In the genomic region with DNA sequence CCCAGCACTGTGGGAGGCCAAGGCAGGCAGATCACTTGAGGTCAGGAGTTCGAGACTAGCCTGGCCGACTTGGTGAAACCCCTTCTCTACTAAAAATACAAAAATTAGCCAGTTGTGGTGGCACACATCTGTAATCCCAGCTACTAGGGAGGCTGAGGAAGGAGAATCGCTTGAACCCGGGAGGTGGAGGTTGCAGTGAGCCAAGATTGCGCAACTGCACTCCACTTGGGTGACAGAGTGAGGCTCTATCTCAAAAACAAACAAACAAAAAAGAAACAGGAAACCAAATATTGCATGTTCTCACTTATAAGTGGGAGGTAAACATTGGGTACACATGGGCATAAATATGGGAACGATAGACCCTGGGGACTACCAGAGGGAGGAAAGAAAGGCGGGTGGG, we compare ENCODE assay signal across 8 cellular contexts.
DNase-seq lines count a peak whose midpoint lies in the region; ATAC-seq, FAIRE-seq and TF ChIP-seq lines count a peak whose summit lies in the region.
"Not testable (repeated sequence)": the region's sequence is repeated elsewhere in the genome, so short reads cannot be mapped to it uniquely, and the experiment has no call there.

No MANE protein-coding gene starts in this region.

- H4K20me1 ChIP-seq in IMR-90 (ENCODE audit: insufficient read depth, low read length); K562 (replicated peaks; ENCODE audit: control insufficient read depth, insufficient read depth, low read length); H1 (replicated peaks in 1 of 2; ENCODE audit: control insufficient read depth in 1 of 2, insufficient read depth in 2 of 2, low read length in 2 of 2); HepG2 (ENCODE audit: insufficient read depth, low read length): not testable (repeated sequence)

- intact Hi-C loops in IMR-90 (cut with micrococcal nuclease); K562 (cut with micrococcal nuclease); HepG2 (cut with micrococcal nuclease; ENCODE audit: unreplicated experiment): not testable (repeated sequence)

- WGBS in A549 (ENCODE audit: missing lambda C conversion rate): 79% methylated on average over 7 of the region's 7 CpGs
- no CpG with 5 or more reads among the region's 7 CpGs for WGBS in IMR-90 (ENCODE audit: extremely low coverage in 2 of 2, insufficient read length in 1 of 2), 2 experiments
- 14% methylated on average over 5 of the region's 7 CpGs for WGBS in K562 (ENCODE audit: insufficient coverage, low coverage, missing lambda C conversion rate)
- WGBS in H1 (ENCODE audit: extremely low coverage in 1 of 2, insufficient coverage in 1 of 2, insufficient read length in 1 of 2, insufficient replicate concordance in 2 of 2, low coverage in 1 of 2, low lambda C conversion rate in 2 of 2, missing lambda C conversion rate in 1 of 2), 2 experiments: 88% methylated on average over 7 of the region's 7 CpGs; no CpG with 5 or more reads in 1 of the 2 experiments
- WGBS in HepG2 (ENCODE audit: low lambda C conversion rate): 46% methylated on average over 7 of the region's 7 CpGs

- H3K27me3 ChIP-seq in IMR-90 (ENCODE audit: control insufficient read depth, insufficient read depth, low read length); K562 (ENCODE audit: control insufficient read depth in 2 of 2, insufficient read depth in 2 of 2, low read length in 2 of 2); H1 (replicated peaks in 1 of 4; ENCODE audit: control insufficient read depth in 3 of 4, extremely low read depth in 1 of 4, insufficient read depth in 3 of 4, low read length in 3 of 4); HepG2 (ENCODE audit: control insufficient read depth in 1 of 2, insufficient read depth in 2 of 2, low read length in 2 of 2): not testable (repeated sequence)

- H2BK20ac ChIP-seq in IMR-90 (ENCODE audit: low read depth, low read length); H1 (ENCODE audit: low read length): not testable (repeated sequence)

- not testable (repeated sequence) for H2AFZ ChIP-seq in IMR-90 (replicated peaks; ENCODE audit: low read length, poor library complexity); K562 (ENCODE audit: low read depth, low read length); H1 (ENCODE audit: low read length); HepG2 (ENCODE audit: low read length)

- TF ChIP-seq POLR2A in A549 (IDR thresholded peaks at IDR 0.05; ENCODE audit: low read length); IMR-90 (IDR thresholded peaks at IDR 0.05; ENCODE audit: low read depth, low read length); K562 (conservative IDR thresholded peaks at IDR 0.05); H1 (IDR thresholded peaks at IDR 0.05; ENCODE audit: control extremely low read depth in 1 of 2, low read depth in 2 of 2, low read length in 2 of 2); HepG2 (IDR thresholded peaks at IDR 0.05; ENCODE audit: insufficient read depth in 1 of 2, low read depth in 2 of 2, low read length in 2 of 2): not testable (repeated sequence)

- POLR2A ChIA-PET in A549 (lab: Yijun Ruan, JAX); IMR-90 (lab: Charles Lee; ENCODE audit: unreplicated experiment); H1 (lab: Charles Lee; ENCODE audit: partially characterized antibody); HepG2 (lab: Yijun Ruan, JAX): not testable (repeated sequence)
- POLR2A ChIA-PET in K562 (lab: Yijun Ruan, JAX): interaction anchor here (0.6 kb wide), 1 partner anchor 18 kb away, joined by 3 read pairs; no protein-coding TSS in a partner anchor

- not testable (repeated sequence) for FAIRE-seq in A549 (lab: Jason Lieb, UNC); K562 (lab: Jason Lieb, UNC); H1 (lab: Jason Lieb, UNC); HepG2 (lab: Jason Lieb, UNC)
- FAIRE-seq in D721Med (lab: Jason Lieb, UNC): peak; percentile 29

- not testable (repeated sequence) for H3K9me3 ChIP-seq in A549; IMR-90 (ENCODE audit: control insufficient read depth, insufficient read depth, low read length); K562 (replicated peaks; ENCODE audit: control insufficient read depth, insufficient read depth, low read depth, low read length); H1 (ENCODE audit: insufficient read depth in 2 of 2, low read depth in 1 of 2, low read length in 1 of 2); HepG2 (ENCODE audit: low read length)

- not testable (repeated sequence) for H3K79me1 ChIP-seq in IMR-90 (ENCODE audit: low read depth in 1 of 2, low read length in 2 of 2); H1 (ENCODE audit: low read depth, low read length)

- in situ Hi-C loops in IMR-90 (cut with MboI; ENCODE audit: low sequenced_read_pairs); K562 (cut with MboI); HepG2 (cut with HindIII; ENCODE audit: extremely low pct_ligation_motif_present, low pct_unique_long_range_greater_than_20kb): not testable (repeated sequence)

- not testable (repeated sequence) for H3K4me2 ChIP-seq in A549; IMR-90 (ENCODE audit: low read depth, low read length); K562 (ENCODE audit: insufficient read depth, low read length); H1 (ENCODE audit: insufficient read depth in 1 of 2, low read depth in 2 of 2, low read length in 2 of 2); HepG2 (ENCODE audit: low read depth, low read length)

- not testable (repeated sequence) for H2BK120ac ChIP-seq in IMR-90 (ENCODE audit: low read depth, low read length); H1 (replicated peaks; ENCODE audit: low read depth, low read length)

- not testable (repeated sequence) for H3K36me3 ChIP-seq in IMR-90 (ENCODE audit: control insufficient read depth, insufficient read depth, low read length); K562 (ENCODE audit: control insufficient read depth, insufficient read depth, low read length); H1 (ENCODE audit: control insufficient read depth in 2 of 4, insufficient read depth in 4 of 4, low read length in 3 of 4); HepG2 (replicated peaks in 1 of 2; ENCODE audit: control insufficient read depth in 1 of 2, insufficient read depth in 2 of 2, low read length in 2 of 2)

- not testable (repeated sequence) for DNase-seq in A549 (ENCODE audit: low read depth in 1 of 2, low spot score in 1 of 2); D721Med (ENCODE audit: insufficient read length, low spot score); IMR-90; K562 (ENCODE audit: extremely low read depth in 1 of 4, low spot score in 3 of 4); H1 (ENCODE audit: low read depth in 1 of 2, low spot score in 2 of 2); HepG2 (ENCODE audit: low spot score)
- peak; percentile 29 for DNase-seq in DMS53 (lab: John Stamatoyannopoulos, UW)

- TF ChIP-seq RAD21 in A549 (conservative IDR thresholded peaks at IDR 0.05 in 1 of 2, IDR thresholded peaks at IDR 0.05 in 1 of 2); IMR-90 (IDR thresholded peaks at IDR 0.05; ENCODE audit: low read length); Ishikawa (IDR thresholded peaks at IDR 0.05; ENCODE audit: low read depth); K562 (CRISPR knock-in tag; conservative IDR thresholded peaks at IDR 0.05 in 1 of 2, IDR thresholded peaks at IDR 0.05 in 1 of 2); H1 (IDR thresholded peaks at IDR 0.05 in 1 of 2, conservative IDR thresholded peaks at IDR 0.05 in 1 of 2; ENCODE audit: low read depth in 2 of 2, low read length in 2 of 2); HepG2 (CRISPR knock-in tag; IDR thresholded peaks at IDR 0.05): not testable (repeated sequence)

- not testable (repeated sequence) for TF ChIP-seq EP300 in A549 (IDR thresholded peaks at IDR 0.05); Ishikawa (IDR thresholded peaks at IDR 0.05; ENCODE audit: borderline replicate concordance); K562 (IDR thresholded peaks at IDR 0.05; ENCODE audit: low read length); H1 (IDR thresholded peaks at IDR 0.05; ENCODE audit: borderline replicate concordance in 1 of 2, low read depth in 2 of 2, low read length in 2 of 2); HepG2 (IDR thresholded peaks at IDR 0.05; ENCODE audit: low read depth in 2 of 2, low read length in 2 of 2); HepG2 (CRISPR knock-in tag; IDR thresholded peaks at IDR 0.05; ENCODE audit: borderline replicate concordance)

- H4K5ac ChIP-seq in IMR-90 (ENCODE audit: low read depth, low read length); H1 (ENCODE audit: insufficient read length, low read depth, low read length): not testable (repeated sequence)

- H3K4ac ChIP-seq in IMR-90 (ENCODE audit: low read depth, low read length); H1 (replicated peaks; ENCODE audit: insufficient read length, low read depth, low read length): not testable (repeated sequence)

- not testable (repeated sequence) for H4K8ac ChIP-seq in IMR-90 (ENCODE audit: low read depth in 2 of 2, low read length in 2 of 2); H1 (ENCODE audit: extremely low read depth, insufficient read depth, low read length)

- H4K91ac ChIP-seq in IMR-90 (ENCODE audit: insufficient read depth, low read depth, low read length); H1 (replicated peaks; ENCODE audit: insufficient read length, low read length): not testable (repeated sequence)

- not testable (repeated sequence) for H3K27ac ChIP-seq in A549; IMR-90 (ENCODE audit: insufficient read depth, low read length); K562 (ENCODE audit: extremely low read depth, low read depth, low read length); H1 (ENCODE audit: low read depth, low read length); HepG2 (ENCODE audit: extremely low read length, insufficient read depth, low read length)

- H3K9ac ChIP-seq in IMR-90 (ENCODE audit: low read depth, low read length); K562 (ENCODE audit: insufficient read depth in 1 of 2, low read depth in 2 of 2, low read length in 2 of 2); H1 (replicated peaks in 1 of 4; ENCODE audit: extremely low read depth in 1 of 4, low read depth in 3 of 4, low read length in 3 of 4); HepG2 (ENCODE audit: insufficient read depth, low read depth, low read length): not testable (repeated sequence)

- not testable (repeated sequence) for H3K14ac ChIP-seq in IMR-90 (replicated peaks; ENCODE audit: low read depth, low read length); H1 (ENCODE audit: insufficient read length)

- not testable (repeated sequence) for H3K79me2 ChIP-seq in K562 (ENCODE audit: control insufficient read depth, insufficient read depth, low read length); H1 (ENCODE audit: control insufficient read depth in 1 of 2, insufficient read depth in 2 of 2, low read length in 2 of 2); HepG2 (ENCODE audit: insufficient read depth, low read length)

- H3K23me2 ChIP-seq in H1 (ENCODE audit: low read depth, low read length): not testable (repeated sequence)

- not testable (repeated sequence) for H3K18ac ChIP-seq in IMR-90 (ENCODE audit: low read depth, low read length); H1 (ENCODE audit: extremely low read depth, low read length)

- H3K9me1 ChIP-seq in IMR-90 (ENCODE audit: insufficient read depth, low read length); K562 (ENCODE audit: control insufficient read depth, insufficient read depth, low read length): not testable (repeated sequence)

- ATAC-seq in A549; IMR-90 (ENCODE audit: low read depth); K562; HepG2: not testable (repeated sequence)

- BruUV-seq in IMR-90 (replicated peaks; lab: Mats Ljungman, UMichigan); K562 (replicated peaks; lab: Mats Ljungman, UMichigan); HepG2 (replicated peaks; lab: Mats Ljungman, UMichigan): not testable (repeated sequence)

- not testable (repeated sequence) for TF ChIP-seq CTCF in A549 (IDR thresholded peaks at IDR 0.05); D721Med (IDR thresholded peaks at IDR 0.05; ENCODE audit: insufficient read depth, missing control alignments); IMR-90 (conservative IDR thresholded peaks at IDR 0.05; ENCODE audit: low read depth, low read length); K562 (IDR thresholded peaks at IDR 0.05 in 2 of 3, conservative IDR thresholded peaks at IDR 0.05 in 1 of 3; ENCODE audit: insufficient read depth in 2 of 3, low read depth in 1 of 3, low read length in 3 of 3); H1 (IDR thresholded peaks at IDR 0.05; ENCODE audit: control extremely low read depth in 1 of 3, insufficient read depth in 1 of 3, low read depth in 1 of 3, low read length in 3 of 3); HepG2 (CRISPR knock-in tag; IDR thresholded peaks at IDR 0.05)

- H2AK5ac ChIP-seq in IMR-90 (ENCODE audit: low read depth, low read length); H1 (ENCODE audit: low read depth, low read length): not testable (repeated sequence)

- not testable (repeated sequence) for H3K4me1 ChIP-seq in A549; IMR-90 (ENCODE audit: control insufficient read depth, insufficient read depth, low read length); K562 (replicated peaks in 1 of 2; ENCODE audit: control insufficient read depth in 2 of 2, insufficient read depth in 2 of 2, low read length in 2 of 2); H1 (replicated peaks in 1 of 4; ENCODE audit: control insufficient read depth in 3 of 4, insufficient read depth in 4 of 4, low read length in 3 of 4)
- H3K4me1 ChIP-seq in HepG2 (ENCODE audit: insufficient read depth, low read length): peaks cover 21% of the 10 kb centered on the region

- not testable (repeated sequence) for H2BK5ac ChIP-seq in IMR-90 (ENCODE audit: low read depth, low read length, poor library complexity, severe bottlenecking); H1 (ENCODE audit: low read depth, low read length)

- H2BK15ac ChIP-seq in IMR-90 (ENCODE audit: low read depth, low read length); H1 (ENCODE audit: low read length): not testable (repeated sequence)

- not testable (repeated sequence) for H2AK9ac ChIP-seq in IMR-90 (replicated peaks; ENCODE audit: low read depth, low read length, poor library complexity)

- dilution Hi-C loops in IMR-90 (cut with HindIII; ENCODE audit: low sequenced_read_pairs, unreplicated experiment): not testable (repeated sequence)

- H3K56ac ChIP-seq in IMR-90 (ENCODE audit: extremely low read depth, insufficient read depth, low read length); H1 (replicated peaks; ENCODE audit: insufficient read length, low read depth, low read length): not testable (repeated sequence)

- CTCF ChIA-PET in A549 (lab: Yijun Ruan, JAX); K562 (lab: Yijun Ruan, JAX; ENCODE audit: low intra/inter-chr PET ratio); HepG2 (lab: Yijun Ruan, JAX; ENCODE audit: low intra/inter-chr PET ratio, low total read pairs): not testable (repeated sequence)
- CTCF ChIA-PET in IMR-90 (lab: Yijun Ruan, JAX) (interaction anchor here (1.0 kb wide), 1 partner anchor 10 kb away, joined by 3 read pairs; no protein-coding TSS in a partner anchor), H1 (lab: Charles Lee; ENCODE audit: partially characterized antibody) (interaction anchor here (0.7 to 1.8 kb wide), 4 partner anchors 8 to 1182 kb away, joined by 3 to 6 read pairs (median 4); no protein-coding TSS in a partner anchor)

- not testable (repeated sequence) for H3K4me3 ChIP-seq in A549; IMR-90 (ENCODE audit: insufficient read depth, low read depth, low read length); K562; H1 (ENCODE audit: extremely low read depth in 1 of 4, insufficient read depth in 2 of 4, low read depth in 3 of 4, low read length in 4 of 4); HepG2 (replicated peaks in 1 of 3; ENCODE audit: insufficient read depth in 1 of 3, low read depth in 2 of 3, low read length in 3 of 3)

- not testable (repeated sequence) for H3K23ac ChIP-seq in IMR-90 (ENCODE audit: low read depth, low read length); H1 (ENCODE audit: insufficient read length)

- not testable (repeated sequence) for H2BK12ac ChIP-seq in H1 (ENCODE audit: low read depth, low read length)
